1 cellular context compared by ENCODE assay signal in genomic region chr4:106314960-106315359, GRCh38.
TF ChIP-seq lines count a peak whose summit lies in the region.

No MANE protein-coding gene starts in this region.

TF ChIP-seq in GM23338, 12 proteins besides CTCF, POLR2A, EP300 and RAD21 (continued from another document):
- TF ChIP-seq, protein P1, sequence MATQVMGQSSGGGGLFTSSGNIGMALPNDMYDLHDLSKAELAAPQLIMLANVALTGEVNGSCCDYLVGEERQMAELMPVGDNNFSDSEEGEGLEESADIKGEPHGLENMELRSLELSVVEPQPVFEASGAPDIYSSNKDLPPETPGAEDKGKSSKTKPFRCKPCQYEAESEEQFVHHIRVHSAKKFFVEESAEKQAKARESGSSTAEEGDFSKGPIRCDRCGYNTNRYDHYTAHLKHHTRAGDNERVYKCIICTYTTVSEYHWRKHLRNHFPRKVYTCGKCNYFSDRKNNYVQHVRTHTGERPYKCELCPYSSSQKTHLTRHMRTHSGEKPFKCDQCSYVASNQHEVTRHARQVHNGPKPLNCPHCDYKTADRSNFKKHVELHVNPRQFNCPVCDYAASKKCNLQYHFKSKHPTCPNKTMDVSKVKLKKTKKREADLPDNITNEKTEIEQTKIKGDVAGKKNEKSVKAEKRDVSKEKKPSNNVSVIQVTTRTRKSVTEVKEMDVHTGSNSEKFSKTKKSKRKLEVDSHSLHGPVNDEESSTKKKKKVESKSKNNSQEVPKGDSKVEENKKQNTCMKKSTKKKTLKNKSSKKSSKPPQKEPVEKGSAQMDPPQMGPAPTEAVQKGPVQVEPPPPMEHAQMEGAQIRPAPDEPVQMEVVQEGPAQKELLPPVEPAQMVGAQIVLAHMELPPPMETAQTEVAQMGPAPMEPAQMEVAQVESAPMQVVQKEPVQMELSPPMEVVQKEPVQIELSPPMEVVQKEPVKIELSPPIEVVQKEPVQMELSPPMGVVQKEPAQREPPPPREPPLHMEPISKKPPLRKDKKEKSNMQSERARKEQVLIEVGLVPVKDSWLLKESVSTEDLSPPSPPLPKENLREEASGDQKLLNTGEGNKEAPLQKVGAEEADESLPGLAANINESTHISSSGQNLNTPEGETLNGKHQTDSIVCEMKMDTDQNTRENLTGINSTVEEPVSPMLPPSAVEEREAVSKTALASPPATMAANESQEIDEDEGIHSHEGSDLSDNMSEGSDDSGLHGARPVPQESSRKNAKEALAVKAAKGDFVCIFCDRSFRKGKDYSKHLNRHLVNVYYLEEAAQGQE (IDR thresholded peaks at IDR 0.05; ENCODE audit: unreplicated experiment): no peak
